ENCODE assay signal across 27 cellular contexts in the genomic region with DNA sequence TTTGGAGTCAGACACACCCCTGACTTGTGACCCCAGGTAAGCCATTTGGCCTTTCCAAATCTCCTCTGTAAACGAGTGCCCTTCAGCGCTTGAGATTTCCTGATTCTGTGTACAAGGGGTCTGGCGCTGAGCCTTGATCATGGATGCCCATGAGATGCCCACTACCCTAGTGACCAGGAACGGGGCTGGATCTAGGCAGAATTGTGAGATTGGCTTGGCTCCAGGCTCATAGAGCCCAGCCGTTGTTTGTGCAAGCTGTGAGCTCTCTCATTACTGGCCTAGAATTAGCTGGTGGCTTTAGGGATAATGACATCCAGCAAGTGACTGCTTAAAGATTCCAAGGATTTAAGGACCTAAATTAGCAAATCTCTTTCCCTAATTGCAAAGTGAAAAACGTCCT.
DNase-seq lines count a peak whose midpoint lies in the region; ATAC-seq, FAIRE-seq and TF ChIP-seq lines count a peak whose summit lies in the region.
"Had no signal": no experiment of that assay in that cellular context is flagged by ENCODE, and none has a peak within 500 bp of the region (broad histone marks: within the 10 kb centered on the region; RNA-seq: fewer than 3 reads in every experiment).

No MANE protein-coding gene starts in this region.

- H3K27me3 Mint-ChIP-seq in T-helper 17 cell (no peaks in the 10 kb centered on the region), progenitor cell of endocrine pancreas (peaks cover 16% of the 10 kb centered on the region)
- H3K27me3 Mint-ChIP-seq: B cell had no signal

- H3K9me3 ChIP-seq in T-helper 17 cell (ENCODE audit: control insufficient read depth, low read length, poor library complexity, severe bottlenecking), result no peaks in the 10 kb centered on the region
- H3K9me3 ChIP-seq: A549, colonic mucosa, esophagus squamous epithelium, gastrocnemius medialis, HAP-1, Peyer's patch, sigmoid colon, SJSA1 had no signal

- no peak for FAIRE-seq in GM12892 (lab: Jason Lieb, UNC)
- FAIRE-seq: A549 had no signal

- H3K4me3 Mint-ChIP-seq in T-helper 17 cell, result no peak overlapping the region
- H3K4me3 Mint-ChIP-seq in progenitor cell of endocrine pancreas (ENCODE audit: low read depth), result no peak overlapping the region
- H3K4me3 Mint-ChIP-seq: B cell, nephron had no signal

- no peak for TF ChIP-seq CTCF in progenitor cell of endocrine pancreas (IDR thresholded peaks at IDR 0.05; ENCODE audit: unreplicated experiment)

- peaks cover under 1% of the 10 kb centered on the region for H3K9me3 Mint-ChIP-seq in progenitor cell of endocrine pancreas (ENCODE audit: low read depth)

- DNase-seq in NCI-H1417 (lab: John Stamatoyannopoulos, UW), result peak in 2 of 3 experiments; percentile 44 to 74
- DNase-seq in NCI-H1417 treated with DMSO at 0.1 percent for 48 hours (lab: John Stamatoyannopoulos, UW), result no peak
- peak; percentile 37 for DNase-seq in NCI-H2029 treated with DMSO at 0.1 percent for 48 hours (lab: John Stamatoyannopoulos, UW)
- DNase-seq in T-helper 17 cell, result no peak
- DNase-seq in progenitor cell of endocrine pancreas (ENCODE audit: low spot score, unreplicated experiment), result no peak
- no peak for DNase-seq in GM12892 (ENCODE audit: insufficient read length)
- DNase-seq: activated gamma-delta T cell; colonic mucosa; esophagus squamous epithelium; gastrocnemius medialis; GF-D8; hippocampal formation; KBM-7; left ventricle myocardium superior; NCI-H2171; stimulated activated CD8-positive, alpha-beta memory T cell treated with anti-CD3 and anti-CD28 coated beads, Interleukin-4, amount 100 ng/mL, for 48 hours; T-helper 1 cell; upper lobe of left lung had no signal

- peaks cover 2% of the 10 kb centered on the region for H3K36me3 Mint-ChIP-seq in T-helper 17 cell (ENCODE audit: low read depth)
- no peaks in the 10 kb centered on the region for H3K36me3 Mint-ChIP-seq in progenitor cell of endocrine pancreas (ENCODE audit: insufficient read depth)

- H3K4me1 Mint-ChIP-seq in T-helper 17 cell, result peaks cover 33% of the 10 kb centered on the region
- H3K4me1 Mint-ChIP-seq in progenitor cell of endocrine pancreas (ENCODE audit: low read depth), result peaks cover 16% of the 10 kb centered on the region

- no peak for ATAC-seq in T-helper 17 cell
- no peak for ATAC-seq in GM18907 (IDR thresholded peaks at IDR 0.05; ENCODE audit: unreplicated experiment)
- no peak for ATAC-seq in HG03469 (IDR thresholded peaks at IDR 0.05; ENCODE audit: unreplicated experiment)
- ATAC-seq: A549, gastrocnemius medialis, left ventricle myocardium superior had no signal

- no peak for TF ChIP-seq POLR2A in GM12892 (IDR thresholded peaks at IDR 0.05; ENCODE audit: low read depth, low read length)

- H3K27ac Mint-ChIP-seq in T-helper 17 cell (peak overlapping the region; percentile 57), progenitor cell of endocrine pancreas (peak overlapping the region; percentile 54)
- H3K27ac Mint-ChIP-seq: B cell, nephron had no signal

Comparison
In these comparisons a context has a peak if more than half of its experiments do, and no peak if none do; other contexts are left out.
1. DNase-seq: peak in NCI-H1417 (2 of 3) and NCI-H2029 treated with DMSO at 0.1 percent for 48 hours (single experiment); none in NCI-H1417 treated with DMSO at 0.1 percent for 48 hours (single experiment), T-helper 17 cell (0 of 3), progenitor cell of endocrine pancreas (single experiment) and GM12892 (single experiment).